22 cellular contexts compared by ENCODE assay signal in the genomic region with DNA sequence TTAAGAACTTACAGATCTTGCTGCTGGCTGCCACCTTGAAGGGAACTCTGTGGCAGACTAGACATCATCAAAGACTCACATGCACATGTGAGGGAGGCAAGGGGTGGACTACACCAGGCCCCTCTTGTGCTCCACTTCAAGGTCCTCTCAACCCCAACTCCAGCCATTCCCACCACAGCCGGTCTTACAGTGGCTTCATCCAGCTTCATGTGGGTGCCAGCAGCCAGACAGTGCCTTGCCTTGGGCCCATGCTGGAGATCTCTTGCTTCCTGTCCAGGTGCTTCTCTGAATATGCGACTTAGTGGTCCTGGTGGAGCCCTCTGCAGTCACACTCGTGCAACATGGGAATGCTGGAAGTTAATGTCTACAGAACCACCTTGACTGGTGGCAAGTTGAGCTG. TPM values are rescaled to one million over a fixed set of nuclear protein-coding genes. Genes with fewer than 3 reads are reported as not detected.
"Had no signal": no experiment of that assay in that cellular context is flagged by ENCODE, and none has a peak within 500 bp of the region (broad histone marks: within the 10 kb centered on the region; RNA-seq: fewer than 3 reads in every experiment).

No MANE protein-coding gene starts in this region.

- ATAC-seq: activated CD4-positive, CD25-positive, alpha-beta regulatory T cell treated with anti-CD3 and anti-CD28 coated beads, Interleukin-2, amount 50 U/mL, for 24 hours; activated T-cell treated with anti-CD3 and anti-CD28 coated beads, Interleukin-2, amount 50 U/mL, for 72 hours; foreskin keratinocyte had no signal

- H3K27ac Mint-ChIP-seq: activated T-cell treated with anti-CD3 and anti-CD28 coated beads, Interleukin-2, amount 50 U/mL, for 72 hours; nephron; stimulated activated naive CD8-positive, alpha-beta T cell treated with anti-CD3 and anti-CD28 coated beads, Interleukin-15, Interleukin-2, amounts not matched to agents 100 ng/mL and 50 ng/mL, for 24 hours; type B pancreatic cell had no signal

- H3K27me3 ChIP-seq: foreskin keratinocyte had no signal

- H3K36me3 Mint-ChIP-seq: type B pancreatic cell had no signal

- H3K9me3 Mint-ChIP-seq: activated T-cell treated with anti-CD3 and anti-CD28 coated beads, Interleukin-2, amount 50 U/mL, for 72 hours; stimulated activated naive CD8-positive, alpha-beta T cell treated with anti-CD3 and anti-CD28 coated beads, Interleukin-15, Interleukin-2, amounts not matched to agents 100 ng/mL and 50 ng/mL, for 24 hours; type B pancreatic cell had no signal

- FAIRE-seq: islet of Langerhans had no signal

- H3K27ac ChIP-seq: brain microvascular endothelial cell, coronary artery, foreskin keratinocyte, skin epidermis had no signal

- H3K4me3 ChIP-seq: coronary artery, skin epidermis had no signal

- DNase-seq: activated naive CD4-positive, alpha-beta T cell; activated T-cell treated with anti-CD3 and anti-CD28 coated beads, Interleukin-2, amount 50 U/mL, for 72 hours; brain microvascular endothelial cell; central memory CD4-positive, alpha-beta T cell; foreskin keratinocyte; hippocampal formation; midbrain; nucleus accumbens; stimulated activated CD4-positive, alpha-beta T cell treated with anti-CD3 and anti-CD28 coated beads, Interleukin-15, amount 100 ng/mL, for 24 hours; stimulated activated CD4-positive, alpha-beta T cell treated with anti-CD3 and anti-CD28 coated beads, Interleukin-2, amount 100 ng/mL, for 48 hours; T-helper 1 cell; T-helper 9 cell had no signal

- H3K4me3 Mint-ChIP-seq: activated T-cell treated with anti-CD3 and anti-CD28 coated beads, Interleukin-2, amount 50 U/mL, for 72 hours; nephron; stimulated activated naive CD8-positive, alpha-beta T cell treated with anti-CD3 and anti-CD28 coated beads, Interleukin-15, Interleukin-2, amounts not matched to agents 100 ng/mL and 50 ng/mL, for 24 hours; type B pancreatic cell had no signal

- H3K36me3 ChIP-seq: brain microvascular endothelial cell had no signal

RNA-seq across cellular contexts. Expression of a gene that starts 44.6 kb away (rescaled TPM):
- total RNA-seq: activated CD8-positive, alpha-beta memory T cell treated with anti-CD3 and anti-CD28 coated beads for 36 hours; activated T-cell treated with anti-CD3 and anti-CD28 coated beads, Interleukin-2, amount 50 U/mL, for 72 hours; lung microvascular endothelial cell had no signal
- polyA plus RNA-seq: fibroblast of lung had no signal
